8 cellular contexts compared by ENCODE assay signal in the genomic region with DNA sequence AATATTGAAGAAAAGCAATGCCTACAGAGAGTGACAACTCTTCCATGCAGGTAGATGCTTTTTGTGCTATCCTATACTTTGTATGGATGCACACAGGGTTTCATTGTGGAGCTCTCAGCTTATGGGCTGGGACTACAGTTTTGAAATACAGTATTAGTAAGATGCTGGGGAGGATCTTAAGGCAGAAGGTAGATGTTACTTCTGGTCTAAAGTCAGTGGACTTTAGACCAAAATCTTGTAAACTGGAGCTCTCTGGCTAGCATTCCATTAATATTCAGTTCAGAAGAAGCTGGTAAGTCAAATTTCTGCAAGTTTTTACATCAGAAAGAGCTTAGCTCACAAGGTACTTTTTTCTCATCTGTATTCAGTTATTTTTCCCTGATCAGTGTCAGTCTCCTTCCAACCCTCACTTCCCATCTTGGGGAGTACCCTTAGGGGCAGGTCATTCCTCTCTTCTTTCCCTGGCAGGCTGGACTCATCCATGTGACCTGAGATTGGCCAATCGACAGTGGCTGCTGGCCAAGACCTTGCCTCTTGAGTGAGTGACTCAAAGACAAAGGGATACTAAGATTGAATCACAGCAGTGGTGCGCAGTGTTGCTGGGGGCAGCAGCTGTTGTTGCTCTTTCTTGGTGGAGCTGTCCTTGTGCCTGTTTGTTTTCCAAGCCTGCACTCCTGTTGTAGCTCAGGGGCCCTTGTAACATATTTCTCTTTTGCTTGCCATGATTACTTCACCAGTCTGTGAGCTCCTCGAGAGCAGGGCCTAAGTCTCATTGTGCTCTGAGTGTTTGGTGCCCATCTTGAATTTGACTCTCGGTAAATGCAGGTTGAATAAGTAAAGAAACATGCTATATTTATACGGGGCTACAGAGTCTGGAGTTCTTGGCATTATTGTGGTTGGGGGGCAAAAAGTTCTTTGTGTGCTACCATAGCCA. TPM values are rescaled to one million over a fixed set of nuclear protein-coding genes. Genes with fewer than 3 reads are reported as not detected.
DNase-seq lines count a peak whose midpoint lies in the region; ATAC-seq and TF ChIP-seq lines count a peak whose summit lies in the region.

No MANE protein-coding gene starts in this region.

- ATAC-seq in body of pancreas = peak; percentile 23
- ATAC-seq in GM19467 (IDR thresholded peaks at IDR 0.05; ENCODE audit: unreplicated experiment) = no peak
- no peak for ATAC-seq in HG03469 (IDR thresholded peaks at IDR 0.05; ENCODE audit: unreplicated experiment)

- no peak for TF ChIP-seq CTCF in Calu3 (IDR thresholded peaks at IDR 0.05; ENCODE audit: unreplicated experiment)
- TF ChIP-seq CTCF in body of pancreas (IDR thresholded peaks at IDR 0.05) = no peak

- 51 to 69% methylated on average over 5 of the region's 5 CpGs for WGBS in body of pancreas, 2 donors
- WGBS in iPS DF 6.9 (ENCODE audit: insufficient coverage, insufficient read length) = no CpG with 5 or more reads among the region's 5 CpGs

- DNase-seq in Calu3 = peak; percentile 84
- DNase-seq in SK-N-MC (ENCODE audit: low read depth, low spot score) = no peak
- DNase-seq in body of pancreas = peak; percentile 82 to 94 (median 91)
- DNase-seq in iPS DF 6.9 (ENCODE audit: low read depth, low spot score) = peak; percentile 74
- peak; percentile 65 for DNase-seq in retina

- H3K36me3 ChIP-seq in SK-N-MC (ENCODE audit: insufficient read depth, low read length) (no peaks in the 10 kb centered on the region), body of pancreas (replicated peaks in 1 of 2; ENCODE audit: insufficient read depth in 1 of 2, low read depth in 2 of 2) (no peaks in the 10 kb centered on the region), iPS DF 6.9 (ENCODE audit: control insufficient read depth, insufficient read depth, low read length) (no peaks in the 10 kb centered on the region)

- no peak for TF ChIP-seq EP300 in Ishikawa (IDR thresholded peaks at IDR 0.05; ENCODE audit: borderline replicate concordance)

- TF ChIP-seq POLR2A in body of pancreas (IDR thresholded peaks at IDR 0.05) = peak in 2 of 3 donors; percentile 50 to 67

- H3K9me3 ChIP-seq in SK-N-MC (ENCODE audit: low read depth, low read length) (no peaks in the 10 kb centered on the region), body of pancreas (no peaks in the 10 kb centered on the region), iPS DF 6.9 (ENCODE audit: control insufficient read depth, insufficient read depth, low read length) (no peaks in the 10 kb centered on the region)

- BruUV-seq in Calu3 (replicated peaks; lab: Mats Ljungman, UMichigan) = no TSS peak

- H3K4me1 ChIP-seq in body of pancreas = peaks cover 33% of the 10 kb centered on the region
- peaks cover 7% of the 10 kb centered on the region; the same call in 1 of the 2 replicates for H3K4me1 ChIP-seq in iPS DF 6.9 (ENCODE audit: control insufficient read depth, insufficient read depth, low read length)

- peaks cover 36% of the 10 kb centered on the region for H3K36me3 Mint-ChIP-seq in Calu3 (ENCODE audit: insufficient read depth, unreplicated experiment)

- no peaks in the 10 kb centered on the region for H3K27me3 Mint-ChIP-seq in Calu3 (ENCODE audit: unreplicated experiment)

- peak overlapping the region; percentile 24 for H3K27ac Mint-ChIP-seq in Calu3 (ENCODE audit: unreplicated experiment)

- H3K4me3 Mint-ChIP-seq in Calu3 (ENCODE audit: low read depth, unreplicated experiment) = no peak overlapping the region

- H3K27ac ChIP-seq in SK-N-MC = peak overlapping the region; percentile 97
- peak overlapping the region; percentile 18 to 76 (median 58) for H3K27ac ChIP-seq in body of pancreas
- H3K27ac ChIP-seq in iPS DF 6.9 (ENCODE audit: low read length) = no peak overlapping the region

- H3K9ac ChIP-seq in SK-N-MC (ENCODE audit: insufficient read length) = peak overlapping the region; percentile 66

- CTCF ChIA-PET in Calu3 (lab: Charles Lee) = interaction anchor here (0.6 to 1.8 kb wide), 5 partner anchors 27 to 1367 kb away, joined by 3 to 11 read pairs (median 3); a partner anchor contains a TSS

- H3K4me3 ChIP-seq in SK-N-MC (peak overlapping the region; percentile 47), body of pancreas (no peak overlapping the region), iPS DF 6.9 (ENCODE audit: low read length) (no peak overlapping the region)

- no peak for TF ChIP-seq RAD21 in Ishikawa (IDR thresholded peaks at IDR 0.05; ENCODE audit: low read depth)

- H3K4me1 Mint-ChIP-seq in Calu3 (ENCODE audit: low read depth, unreplicated experiment) = peaks cover 36% of the 10 kb centered on the region

- peaks cover 4% of the 10 kb centered on the region for H3K9me3 Mint-ChIP-seq in Calu3 (ENCODE audit: low read depth, unreplicated experiment)

- H3K27me3 ChIP-seq in body of pancreas (no peaks in the 10 kb centered on the region), iPS DF 6.9 (ENCODE audit: control insufficient read depth, insufficient read depth, low read length) (no peaks in the 10 kb centered on the region; the same call in 1 of the 2 replicates)

- intact Hi-C loops in Calu3 (cut with micrococcal nuclease; ENCODE audit: unreplicated experiment) (loop anchor here (2.0 kb wide), 1 partner anchor 26 kb away; a partner anchor contains a TSS), body of pancreas (cut with DNase I) (no loop called here)

TF ChIP-seq in Ishikawa, 13 proteins besides CTCF, POLR2A, EP300 and RAD21:
- TF ChIP-seq TCF12 (IDR thresholded peaks at IDR 0.05; ENCODE audit: low read depth) = no peak
- TF ChIP-seq CEBPB (IDR thresholded peaks at IDR 0.05) = peak; percentile 76
- no peak for TF ChIP-seq FOXM1 (IDR thresholded peaks at IDR 0.05; ENCODE audit: borderline replicate concordance, low read depth)
- TF ChIP-seq, protein P1, sequence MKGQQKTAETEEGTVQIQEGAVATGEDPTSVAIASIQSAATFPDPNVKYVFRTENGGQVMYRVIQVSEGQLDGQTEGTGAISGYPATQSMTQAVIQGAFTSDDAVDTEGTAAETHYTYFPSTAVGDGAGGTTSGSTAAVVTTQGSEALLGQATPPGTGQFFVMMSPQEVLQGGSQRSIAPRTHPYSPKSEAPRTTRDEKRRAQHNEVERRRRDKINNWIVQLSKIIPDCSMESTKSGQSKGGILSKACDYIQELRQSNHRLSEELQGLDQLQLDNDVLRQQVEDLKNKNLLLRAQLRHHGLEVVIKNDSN (IDR thresholded peaks at IDR 0.05) = peak; percentile 80

RNA-seq across cellular contexts. Expression of a gene that starts 2.8 kb away (rescaled TPM):
- 47.4 and 56.7 TPM in 2 replicates for total RNA-seq in Calu3 (2022)
- 10 to 100 TPM; 17.6 to 25.1 TPM for total RNA-seq in body of pancreas

RNA-seq across cellular contexts. Expression of a gene that starts 26.9 kb away (rescaled TPM):
- 422 and 479 TPM in 2 replicates for total RNA-seq in Calu3 (2022)
- total RNA-seq in body of pancreas = 100 to 1,000 TPM; 264 to 309 TPM
